Comparison of ENCODE assay signal across 24 cellular contexts in genomic region chr7:137069249-137069963, GRCh38.
"Had no signal": no experiment of that assay in that cellular context is flagged by ENCODE, and none has a peak within 500 bp of the region (broad histone marks: within the 10 kb centered on the region; RNA-seq: fewer than 3 reads in every experiment).

No MANE protein-coding gene starts in this region.

- H3K4me1 ChIP-seq: adrenal gland, breast epithelium, colonic mucosa had no signal

- H3K36me3 ChIP-seq: adrenal gland, breast epithelium, colonic mucosa had no signal

- H3K9me3 ChIP-seq: adrenal gland, breast epithelium, colonic mucosa had no signal

- H3K36me3 Mint-ChIP-seq: activated naive CD8-positive, alpha-beta T cell treated with anti-CD3 and anti-CD28 coated beads, Interleukin-2, amount 10 ng/mL, durations not matched to agents 7 days and 5 days had no signal

- DNase-seq: activated CD4-positive, alpha-beta T cell treated with anti-CD3 and anti-CD28 coated beads for 36 hours; activated CD8-positive, alpha-beta memory T cell treated with anti-CD3 and anti-CD28 coated beads, Interleukin-2, amount 50 U/mL, for 4 hours; activated CD8-positive, alpha-beta T cell treated with anti-CD3 and anti-CD28 coated beads for 36 hours; activated naive CD4-positive, alpha-beta T cell treated with anti-CD3 and anti-CD28 coated beads, Interleukin-2, amount 50 U/mL, for 16 hours; activated naive CD8-positive, alpha-beta T cell treated with anti-CD3 and anti-CD28 coated beads, Interleukin-2, amount 10 ng/mL, durations not matched to agents 7 days and 5 days; activated T-cell treated with anti-CD3 and anti-CD28 coated beads, Interleukin-2, amount 50 U/mL, for 72 hours; adrenal gland; aorta; caudate nucleus; colonic mucosa; MV-4-11; NCI-H1092 treated with DMSO at 0.1 percent for 48 hours; NCI-H1417 treated with DMSO at 0.1 percent for 48 hours; NCI-H1694; NCI-H2029; NCI-H2107; NCI-H345; NCI-H510A; NCI-H526 treated with DMSO at 0.1 percent for 48 hours; T-helper 1 cell had no signal

- H3K4me3 ChIP-seq: adrenal gland, breast epithelium, colonic mucosa, SK-N-MC had no signal

- H3K27me3 Mint-ChIP-seq: activated CD4-positive, alpha-beta T cell treated with anti-CD3 and anti-CD28 coated beads for 36 hours; activated CD8-positive, alpha-beta T cell treated with anti-CD3 and anti-CD28 coated beads for 36 hours; activated naive CD8-positive, alpha-beta T cell treated with anti-CD3 and anti-CD28 coated beads, Interleukin-2, amount 10 ng/mL, durations not matched to agents 7 days and 5 days had no signal

- H3K27ac ChIP-seq: adrenal gland, breast epithelium, colonic mucosa, SK-N-MC, VCaP had no signal

- H3K4me3 Mint-ChIP-seq: activated CD4-positive, alpha-beta T cell treated with anti-CD3 and anti-CD28 coated beads for 36 hours; activated CD8-positive, alpha-beta T cell treated with anti-CD3 and anti-CD28 coated beads for 36 hours; activated naive CD8-positive, alpha-beta T cell treated with anti-CD3 and anti-CD28 coated beads, Interleukin-2, amount 10 ng/mL, durations not matched to agents 7 days and 5 days; activated T-cell treated with anti-CD3 and anti-CD28 coated beads, Interleukin-2, amount 50 U/mL, for 72 hours had no signal

- ATAC-seq: activated CD4-positive, alpha-beta T cell treated with anti-CD3 and anti-CD28 coated beads for 36 hours; activated CD8-positive, alpha-beta T cell treated with anti-CD3 and anti-CD28 coated beads for 36 hours; activated T-cell treated with anti-CD3 and anti-CD28 coated beads, Interleukin-2, amount 50 U/mL, for 72 hours had no signal

- H3K27ac Mint-ChIP-seq: activated CD4-positive, alpha-beta T cell treated with anti-CD3 and anti-CD28 coated beads for 36 hours; activated CD8-positive, alpha-beta T cell treated with anti-CD3 and anti-CD28 coated beads for 36 hours; activated naive CD8-positive, alpha-beta T cell treated with anti-CD3 and anti-CD28 coated beads, Interleukin-2, amount 10 ng/mL, durations not matched to agents 7 days and 5 days; activated T-cell treated with anti-CD3 and anti-CD28 coated beads, Interleukin-2, amount 50 U/mL, for 72 hours; activated T-helper 2 cell treated with anti-CD3 and anti-CD28 coated beads, Interferon-gamma antibody, Interleukin-2, Interleukin-4, amounts not matched to agents 10 μg/mL and 5 μg/mL and 100 μg/mL, durations not matched to agents 14 hours and 24 hours and 36 hours had no signal

- H3K4me1 Mint-ChIP-seq: activated CD4-positive, alpha-beta T cell treated with anti-CD3 and anti-CD28 coated beads for 36 hours; activated naive CD8-positive, alpha-beta T cell treated with anti-CD3 and anti-CD28 coated beads, Interleukin-2, amount 10 ng/mL, durations not matched to agents 7 days and 5 days had no signal

- H3K27me3 ChIP-seq: adrenal gland, breast epithelium, colonic mucosa had no signal
